Comparison of ENCODE assay signal across 1 cellular context in the genomic region with DNA sequence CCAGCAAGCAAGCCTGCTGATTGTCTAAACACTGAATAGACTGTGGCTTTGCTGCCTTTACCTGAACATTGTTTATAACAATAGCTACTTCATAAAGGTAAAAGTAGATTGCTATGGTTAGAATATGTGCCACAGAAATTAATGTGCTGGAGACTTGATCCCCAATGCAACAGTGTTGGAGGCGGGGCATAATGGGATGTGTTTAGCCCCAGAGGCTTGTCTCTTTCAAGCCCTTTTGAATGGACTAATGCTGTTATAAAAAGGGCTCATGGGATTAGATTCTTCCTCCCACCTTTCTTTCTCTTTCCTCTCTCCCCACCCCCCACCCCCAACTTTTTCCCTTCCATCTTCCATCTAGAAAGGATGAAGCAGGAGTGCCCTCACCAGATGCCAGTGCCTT.
TF ChIP-seq lines count a peak whose summit lies in the region.

No MANE protein-coding gene starts in this region.

TF ChIP-seq in GM23338, 12 proteins besides CTCF, POLR2A, EP300 and RAD21 (continued from another document):
- TF ChIP-seq, protein P1, sequence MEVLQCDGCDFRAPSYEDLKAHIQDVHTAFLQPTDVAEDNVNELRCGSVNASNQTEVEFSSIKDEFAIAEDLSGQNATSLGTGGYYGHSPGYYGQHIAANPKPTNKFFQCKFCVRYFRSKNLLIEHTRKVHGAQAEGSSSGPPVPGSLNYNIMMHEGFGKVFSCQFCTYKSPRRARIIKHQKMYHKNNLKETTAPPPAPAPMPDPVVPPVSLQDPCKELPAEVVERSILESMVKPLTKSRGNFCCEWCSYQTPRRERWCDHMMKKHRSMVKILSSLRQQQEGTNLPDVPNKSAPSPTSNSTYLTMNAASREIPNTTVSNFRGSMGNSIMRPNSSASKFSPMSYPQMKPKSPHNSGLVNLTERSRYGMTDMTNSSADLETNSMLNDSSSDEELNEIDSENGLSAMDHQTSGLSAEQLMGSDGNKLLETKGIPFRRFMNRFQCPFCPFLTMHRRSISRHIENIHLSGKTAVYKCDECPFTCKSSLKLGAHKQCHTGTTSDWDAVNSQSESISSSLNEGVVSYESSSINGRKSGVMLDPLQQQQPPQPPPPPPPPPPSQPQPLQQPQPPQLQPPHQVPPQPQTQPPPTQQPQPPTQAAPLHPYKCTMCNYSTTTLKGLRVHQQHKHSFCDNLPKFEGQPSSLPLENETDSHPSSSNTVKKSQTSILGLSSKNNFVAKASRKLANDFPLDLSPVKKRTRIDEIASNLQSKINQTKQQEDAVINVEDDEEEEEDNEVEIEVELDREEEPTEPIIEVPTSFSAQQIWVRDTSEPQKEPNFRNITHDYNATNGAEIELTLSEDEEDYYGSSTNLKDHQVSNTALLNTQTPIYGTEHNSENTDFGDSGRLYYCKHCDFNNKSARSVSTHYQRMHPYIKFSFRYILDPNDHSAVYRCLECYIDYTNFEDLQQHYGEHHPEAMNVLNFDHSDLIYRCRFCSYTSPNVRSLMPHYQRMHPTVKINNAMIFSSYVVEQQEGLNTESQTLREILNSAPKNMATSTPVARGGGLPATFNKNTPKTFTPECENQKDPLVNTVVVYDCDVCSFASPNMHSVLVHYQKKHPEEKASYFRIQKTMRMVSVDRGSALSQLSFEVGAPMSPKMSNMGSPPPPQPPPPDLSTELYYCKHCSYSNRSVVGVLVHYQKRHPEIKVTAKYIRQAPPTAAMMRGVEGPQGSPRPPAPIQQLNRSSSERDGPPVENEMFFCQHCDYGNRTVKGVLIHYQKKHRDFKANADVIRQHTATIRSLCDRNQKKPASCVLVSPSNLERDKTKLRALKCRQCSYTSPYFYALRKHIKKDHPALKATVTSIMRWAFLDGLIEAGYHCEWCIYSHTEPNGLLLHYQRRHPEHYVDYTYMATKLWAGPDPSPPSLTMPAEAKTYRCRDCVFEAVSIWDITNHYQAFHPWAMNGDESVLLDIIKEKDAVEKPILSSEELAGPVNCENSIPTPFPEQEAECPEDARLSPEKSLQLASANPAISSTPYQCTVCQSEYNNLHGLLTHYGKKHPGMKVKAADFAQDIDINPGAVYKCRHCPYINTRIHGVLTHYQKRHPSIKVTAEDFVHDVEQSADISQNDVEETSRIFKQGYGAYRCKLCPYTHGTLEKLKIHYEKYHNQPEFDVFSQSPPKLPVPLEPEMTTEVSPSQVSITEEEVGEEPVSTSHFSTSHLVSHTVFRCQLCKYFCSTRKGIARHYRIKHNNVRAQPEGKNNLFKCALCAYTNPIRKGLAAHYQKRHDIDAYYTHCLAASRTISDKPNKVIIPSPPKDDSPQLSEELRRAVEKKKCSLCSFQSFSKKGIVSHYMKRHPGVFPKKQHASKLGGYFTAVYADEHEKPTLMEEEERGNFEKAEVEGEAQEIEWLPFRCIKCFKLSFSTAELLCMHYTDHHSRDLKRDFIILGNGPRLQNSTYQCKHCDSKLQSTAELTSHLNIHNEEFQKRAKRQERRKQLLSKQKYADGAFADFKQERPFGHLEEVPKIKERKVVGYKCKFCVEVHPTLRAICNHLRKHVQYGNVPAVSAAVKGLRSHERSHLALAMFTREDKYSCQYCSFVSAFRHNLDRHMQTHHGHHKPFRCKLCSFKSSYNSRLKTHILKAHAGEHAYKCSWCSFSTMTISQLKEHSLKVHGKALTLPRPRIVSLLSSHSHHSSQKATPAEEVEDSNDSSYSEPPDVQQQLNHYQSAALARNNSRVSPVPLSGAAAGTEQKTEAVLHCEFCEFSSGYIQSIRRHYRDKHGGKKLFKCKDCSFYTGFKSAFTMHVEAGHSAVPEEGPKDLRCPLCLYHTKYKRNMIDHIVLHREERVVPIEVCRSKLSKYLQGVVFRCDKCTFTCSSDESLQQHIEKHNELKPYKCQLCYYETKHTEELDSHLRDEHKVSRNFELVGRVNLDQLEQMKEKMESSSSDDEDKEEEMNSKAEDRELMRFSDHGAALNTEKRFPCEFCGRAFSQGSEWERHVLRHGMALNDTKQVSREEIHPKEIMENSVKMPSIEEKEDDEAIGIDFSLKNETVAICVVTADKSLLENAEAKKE (CRISPR knock-in tag; IDR thresholded peaks at IDR 0.05) = no peak
- TF ChIP-seq, protein P2, sequence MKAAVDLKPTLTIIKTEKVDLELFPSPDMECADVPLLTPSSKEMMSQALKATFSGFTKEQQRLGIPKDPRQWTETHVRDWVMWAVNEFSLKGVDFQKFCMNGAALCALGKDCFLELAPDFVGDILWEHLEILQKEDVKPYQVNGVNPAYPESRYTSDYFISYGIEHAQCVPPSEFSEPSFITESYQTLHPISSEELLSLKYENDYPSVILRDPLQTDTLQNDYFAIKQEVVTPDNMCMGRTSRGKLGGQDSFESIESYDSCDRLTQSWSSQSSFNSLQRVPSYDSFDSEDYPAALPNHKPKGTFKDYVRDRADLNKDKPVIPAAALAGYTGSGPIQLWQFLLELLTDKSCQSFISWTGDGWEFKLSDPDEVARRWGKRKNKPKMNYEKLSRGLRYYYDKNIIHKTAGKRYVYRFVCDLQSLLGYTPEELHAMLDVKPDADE (IDR thresholded peaks at IDR 0.05) = no peak
